29 cellular contexts compared by ENCODE assay signal in the genomic region with DNA sequence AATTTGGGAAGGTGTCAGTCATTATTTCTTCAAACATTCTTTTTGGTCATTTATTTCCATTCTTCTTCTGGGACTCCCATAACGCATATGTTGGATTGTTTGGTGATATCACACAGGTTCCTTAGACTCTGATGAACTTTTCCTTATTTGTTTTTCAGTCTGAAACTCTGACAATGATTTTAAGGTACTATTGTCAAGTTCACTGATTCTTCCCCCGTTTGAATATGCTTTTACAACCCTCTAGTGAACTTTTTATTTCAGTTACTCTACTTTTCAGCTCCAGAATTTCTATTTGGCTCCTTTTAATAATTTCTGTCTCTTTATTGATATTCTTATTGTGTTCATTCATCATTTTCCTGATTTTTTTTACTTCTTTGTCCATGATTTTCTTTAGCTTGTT.
"Had no signal": no experiment of that assay in that cellular context is flagged by ENCODE, and none has a peak within 500 bp of the region (broad histone marks: within the 10 kb centered on the region; RNA-seq: fewer than 3 reads in every experiment).

No MANE protein-coding gene starts in this region.

- ATAC-seq: activated CD4-positive, CD25-positive, alpha-beta regulatory T cell treated with anti-CD3 and anti-CD28 coated beads, Interleukin-2, amount 50 U/mL, for 24 hours; activated CD8-positive, alpha-beta T cell treated with anti-CD3 and anti-CD28 coated beads for 36 hours; activated T-cell treated with anti-CD3 and anti-CD28 coated beads, Interleukin-2, amount 50 U/mL, for 4 hours; activated T-helper 17 cell treated with anti-CD3 and anti-CD28 coated beads, Interleukin-2, amount 50 U/mL, for 72 hours; foreskin keratinocyte; gastrocnemius medialis; heart left ventricle had no signal

- FAIRE-seq: astrocyte, bronchial epithelial cell had no signal

- H3K36me3 ChIP-seq: brain microvascular endothelial cell, esophagus muscularis mucosa, gastrocnemius medialis, heart left ventricle had no signal

- DNase-seq: activated B cell treated with CpG ODN at 0.5 μM for 24 hours; activated CD4-positive, alpha-beta T cell treated with anti-CD3 and anti-CD28 coated beads for 48 hours; activated CD4-positive, alpha-beta T cell treated with anti-CD3 and anti-CD28 coated beads, Interleukin-2, amount 50 U/mL, for 1 hour; activated CD4-positive, alpha-beta T cell treated with anti-CD3 and anti-CD28 coated beads, Interleukin-2, amount 50 U/mL, for 48 hours; activated CD8-positive, alpha-beta memory T cell treated with anti-CD3 and anti-CD28 coated beads for 24 hours; activated CD8-positive, alpha-beta T cell treated with anti-CD3 and anti-CD28 coated beads for 36 hours; activated effector memory CD4-positive, alpha-beta T cell treated with Interleukin-2 at 50 U/mL for 16 hours; activated gamma-delta T cell treated with Interleukin-2 at 50 U/mL for 16 hours; activated naive CD4-positive, alpha-beta T cell treated with anti-CD3 and anti-CD28 coated beads, Interleukin-2, amount 50 U/mL, for 16 hours; activated naive CD4-positive, alpha-beta T cell treated with Interleukin-2 at 50 U/mL for 16 hours; activated T-cell treated with anti-CD3 and anti-CD28 coated beads, Interleukin-2, amount 50 U/mL, for 4 hours; amniotic stem cell; anterior cingulate cortex; brain microvascular endothelial cell; dorsolateral prefrontal cortex; effector memory CD4-positive, alpha-beta T cell; erythroblast; foreskin keratinocyte; gastrocnemius medialis; glutamatergic neuron; heart left ventricle; T-helper 2 cell had no signal

- H3K4me1 ChIP-seq: esophagus muscularis mucosa, foreskin keratinocyte, gastrocnemius medialis, heart left ventricle had no signal

- H3K27ac ChIP-seq: brain microvascular endothelial cell, coronary artery, dorsolateral prefrontal cortex, esophagus muscularis mucosa, foreskin keratinocyte, gastrocnemius medialis, heart left ventricle, VCaP had no signal

- H3K4me3 ChIP-seq: coronary artery, dorsolateral prefrontal cortex, esophagus muscularis mucosa, gastrocnemius medialis, heart left ventricle had no signal

- H3K27me3 ChIP-seq: brain microvascular endothelial cell, esophagus muscularis mucosa, foreskin keratinocyte, gastrocnemius medialis, heart left ventricle had no signal

- H3K9me3 ChIP-seq: gastrocnemius medialis had no signal
